ENCODE assay signal across 9 cellular contexts in genomic region chr13:37868691-37869505, GRCh38. TPM values are rescaled to one million over a fixed set of nuclear protein-coding genes. Genes with fewer than 3 reads are reported as not detected.
A peak's percentile ranks its signal among the peaks of the same experiment; 100 is the strongest.
DNase-seq lines count a peak whose midpoint lies in the region; ATAC-seq and TF ChIP-seq lines count a peak whose summit lies in the region.
"Had no signal": no experiment of that assay in that cellular context is flagged by ENCODE, and none has a peak within 500 bp of the region (broad histone marks: within the 10 kb centered on the region; RNA-seq: fewer than 3 reads in every experiment).

No MANE protein-coding gene starts in this region.

- H3K27ac ChIP-seq in left ventricle myocardium inferior (replicated peaks), result no peak overlapping the region

- no peak overlapping the region for H3K27ac Mint-ChIP-seq in T-helper 17 cell
- peak overlapping the region; percentile 91 for H3K27ac Mint-ChIP-seq in progenitor cell of endocrine pancreas
- H3K27ac Mint-ChIP-seq: activated CD4-positive, alpha-beta memory T cell treated with anti-CD3 and anti-CD28 coated beads for 36 hours had no signal

- H3K36me3 Mint-ChIP-seq in T-helper 17 cell (ENCODE audit: low read depth) (peaks cover 2% of the 10 kb centered on the region), progenitor cell of endocrine pancreas (ENCODE audit: insufficient read depth) (no peaks in the 10 kb centered on the region)
- H3K36me3 Mint-ChIP-seq: activated CD4-positive, alpha-beta memory T cell treated with anti-CD3 and anti-CD28 coated beads for 36 hours had no signal

- peaks cover 29% of the 10 kb centered on the region for H3K27me3 Mint-ChIP-seq in T-helper 17 cell
- peaks cover 13% of the 10 kb centered on the region for H3K27me3 Mint-ChIP-seq in progenitor cell of endocrine pancreas

- H3K4me1 ChIP-seq in left ventricle myocardium inferior, result peaks cover 36% of the 10 kb centered on the region

- ATAC-seq in T-helper 17 cell (no peak), HG02885 (IDR thresholded peaks at IDR 0.05; ENCODE audit: poor library complexity, unreplicated experiment) (no peak)

- H3K9me3 ChIP-seq in T-helper 17 cell (ENCODE audit: control insufficient read depth, low read length, poor library complexity, severe bottlenecking) (no peaks in the 10 kb centered on the region), left ventricle myocardium inferior (replicated peaks) (no peaks in the 10 kb centered on the region)

- H3K4me1 Mint-ChIP-seq in T-helper 17 cell (peaks cover 2% of the 10 kb centered on the region), progenitor cell of endocrine pancreas (ENCODE audit: low read depth) (peaks cover 32% of the 10 kb centered on the region)

- no peaks in the 10 kb centered on the region for H3K9me3 Mint-ChIP-seq in progenitor cell of endocrine pancreas (ENCODE audit: low read depth)
- H3K9me3 Mint-ChIP-seq: activated CD4-positive, alpha-beta memory T cell treated with anti-CD3 and anti-CD28 coated beads for 36 hours had no signal

- no peaks in the 10 kb centered on the region for H3K36me3 ChIP-seq in left ventricle myocardium inferior

- intact Hi-C loops in left ventricle myocardium inferior (cut with micrococcal nuclease), result no loop called here

- peak overlapping the region; percentile 73 for H3K4me3 ChIP-seq in left ventricle myocardium inferior

- DNase-seq in ELF-1 (ENCODE audit: low read depth, low spot score) (peak; percentile 24), T-helper 17 cell (no peak), left ventricle myocardium inferior (no peak), progenitor cell of endocrine pancreas (ENCODE audit: low spot score, unreplicated experiment) (no peak), NCI-H446 treated with DMSO at 0.1 percent for 48 hours (lab: John Stamatoyannopoulos, UW) (no peak), NCI-H1105 treated with DMSO at 0.1 percent for 48 hours (lab: John Stamatoyannopoulos, UW) (no peak)
- no peak for DNase-seq in stimulated activated CD4-positive, alpha-beta T cell treated with anti-CD3 and anti-CD28 coated beads, Interleukin-12 subunit alpha, Interleukin-12 subunit beta, amount 100 ng/mL, for 4 hours
- DNase-seq: activated CD4-positive, alpha-beta memory T cell treated with anti-CD3 and anti-CD28 coated beads for 36 hours had no signal

- peaks cover 31% of the 10 kb centered on the region for H3K27me3 ChIP-seq in left ventricle myocardium inferior (ENCODE audit: low read depth)

- peak overlapping the region; percentile 4 for H3K4me3 Mint-ChIP-seq in T-helper 17 cell
- peak overlapping the region; percentile 89 for H3K4me3 Mint-ChIP-seq in progenitor cell of endocrine pancreas (ENCODE audit: low read depth)
- H3K4me3 Mint-ChIP-seq: activated CD4-positive, alpha-beta memory T cell treated with anti-CD3 and anti-CD28 coated beads for 36 hours had no signal

- TF ChIP-seq CTCF in left ventricle myocardium inferior (IDR thresholded peaks at IDR 0.05; ENCODE audit: borderline replicate concordance) (no peak), progenitor cell of endocrine pancreas (IDR thresholded peaks at IDR 0.05; ENCODE audit: unreplicated experiment) (no peak)

RNA-seq across cellular contexts. Expression of gene TRPC4, which starts 0.7 kb away (rescaled TPM):
- total RNA-seq in T-helper 17 cell (not detected), left ventricle myocardium inferior (0.19 TPM), progenitor cell of endocrine pancreas (4.2 and 5.3 TPM in 2 replicates)
- total RNA-seq: activated CD4-positive, alpha-beta memory T cell treated with anti-CD3 and anti-CD28 coated beads for 36 hours had no signal
